In the genomic region with DNA sequence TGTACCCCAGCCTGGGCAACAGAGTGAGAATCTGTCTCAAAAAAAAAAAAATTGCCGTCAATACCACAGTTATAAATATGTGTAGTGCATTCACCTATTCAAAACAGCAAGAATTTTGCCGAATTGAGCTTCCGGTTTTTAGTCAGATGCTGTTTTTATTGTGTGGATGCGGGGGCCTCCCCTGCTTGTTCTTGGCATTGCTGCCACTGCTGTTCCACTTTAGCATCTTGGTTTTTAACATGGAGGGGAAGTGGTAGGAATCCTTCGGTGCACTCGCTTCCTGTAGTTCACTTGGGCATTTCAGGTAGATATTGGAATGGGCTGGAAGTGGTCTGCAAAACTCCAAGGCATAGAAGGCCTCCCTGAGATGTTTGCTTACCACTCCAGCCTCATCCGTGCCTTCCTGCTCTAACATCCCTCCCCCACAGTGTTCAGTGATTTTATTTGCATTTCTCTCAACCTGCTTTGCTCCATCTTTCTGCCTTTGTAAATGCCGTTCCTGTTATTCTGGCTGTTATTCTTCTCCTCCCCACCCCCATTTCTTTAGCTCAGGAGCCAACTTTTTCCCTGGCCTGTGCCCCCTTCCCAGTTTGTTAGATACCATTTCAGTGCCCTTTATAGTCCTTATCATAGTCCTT, we compare ENCODE assay signal across 8 cellular contexts. TPM values are rescaled to one million over a fixed set of nuclear protein-coding genes. Genes with fewer than 3 reads are reported as not detected.
DNase-seq lines count a peak whose midpoint lies in the region; ATAC-seq and TF ChIP-seq lines count a peak whose summit lies in the region.

No MANE protein-coding gene starts in this region.

- H3K36me3 ChIP-seq in lung (ENCODE audit: control insufficient read depth in 2 of 2, insufficient read depth in 2 of 2, low read length in 2 of 2) = no peaks in the 10 kb centered on the region
- H3K36me3 ChIP-seq in thyroid gland = no peaks in the 10 kb centered on the region

- H3K27ac ChIP-seq in lung (ENCODE audit: low read depth in 1 of 2, low read length in 1 of 2) (peak overlapping the region in 1 of 2 donors; percentile 45), thyroid gland (no peak overlapping the region)

- H3K9me3 ChIP-seq in lung (ENCODE audit: control insufficient read depth in 2 of 2, insufficient read depth in 1 of 2, low read length in 1 of 2) (no peaks in the 10 kb centered on the region), thyroid gland (no peaks in the 10 kb centered on the region)

- H3K27me3 ChIP-seq in lung (ENCODE audit: control insufficient read depth, insufficient read depth) (no peaks in the 10 kb centered on the region), thyroid gland (no peaks in the 10 kb centered on the region)

- TF ChIP-seq CTCF in lung (IDR thresholded peaks at IDR 0.05; ENCODE audit: control extremely low read depth, extremely low read depth) (no peak), thyroid gland (IDR thresholded peaks at IDR 0.05) (no peak)

- H3K4me3 ChIP-seq in lung (no peak overlapping the region), thyroid gland (replicated peaks in 1 of 3) (no peak overlapping the region)

- intact Hi-C loops in thyroid gland (cut with DNase I) = no loop called here

- peaks cover 4 to 6% of the 10 kb centered on the region in 2 donors for H3K4me1 ChIP-seq in lung (ENCODE audit: control insufficient read depth in 2 of 2, insufficient read depth in 2 of 2, low read length in 2 of 2)
- H3K4me1 ChIP-seq in thyroid gland = peaks cover 0 to 5% of the 10 kb centered on the region in 2 donors

- ATAC-seq in GM18517 (IDR thresholded peaks at IDR 0.05; ENCODE audit: unreplicated experiment) = peak; percentile 56
- ATAC-seq in GM21825 (IDR thresholded peaks at IDR 0.05; ENCODE audit: unreplicated experiment) = peak; percentile 50
- peak; percentile 58 for ATAC-seq in lung (ENCODE audit: insufficient read depth, low FRiP score)

- DNase-seq in NCI-H526 (lab: John Stamatoyannopoulos, UW) = peak; percentile 49 to 72
- no peak for DNase-seq in lung (ENCODE audit: low spot score)
- DNase-seq in NCI-H1694 treated with DMSO at 0.1 percent for 48 hours (lab: John Stamatoyannopoulos, UW) = no peak
- no peak for DNase-seq in thyroid gland
- no peak for DNase-seq in C1 segment of cervical spinal cord (lab: John Stamatoyannopoulos, UW)
- no peak for DNase-seq in DMS79 (lab: John Stamatoyannopoulos, UW)

- TF ChIP-seq POLR2A in thyroid gland (IDR thresholded peaks at IDR 0.05) = no peak

- WGBS in lung, 2 donors = 24 to 40% methylated on average over 8 of the region's 8 CpGs
- WGBS in thyroid gland, 2 donors = 80 to 84% methylated on average over 8 of the region's 8 CpGs

RNA-seq across cellular contexts. Expression of gene MOB1B, which starts 25.5 kb away (rescaled TPM):
- 10 to 100 TPM; 24.4 to 51.0 TPM for total RNA-seq in lung
- polyA plus RNA-seq in lung = 1 to 10 TPM; 6.1 to 7.7 TPM
- total RNA-seq in thyroid gland = 10 to 100 TPM; 24.1 to 33.9 (median 29.6) TPM

Comparison
In these comparisons a context has a peak if more than half of its experiments do, and no peak if none do; other contexts are left out.
1. DNase-seq: peak in NCI-H526 (2 of 2); none in lung (single experiment), NCI-H1694 treated with DMSO at 0.1 percent for 48 hours (single experiment), thyroid gland (0 of 2), C1 segment of cervical spinal cord (0 of 14) and DMS79 (single experiment).
2. Peak in every context shown above with its lines, with median percentiles within 50 percentile points of each other: ATAC-seq.